In genomic region chr12:79514730-79515525, GRCh38 we compare ENCODE assay signal across 22 cellular contexts.
DNase-seq lines count a peak whose midpoint lies in the region; TF ChIP-seq lines count a peak whose summit lies in the region.
"Had no signal": no experiment of that assay in that cellular context is flagged by ENCODE, and none has a peak within 500 bp of the region (broad histone marks: within the 10 kb centered on the region; RNA-seq: fewer than 3 reads in every experiment).

No MANE protein-coding gene starts in this region.

- H3K79me1 ChIP-seq in H9 (ENCODE audit: insufficient read depth, low read depth, low read length, poor library complexity, severe bottlenecking): no peaks in the 10 kb centered on the region

- no peak overlapping the region for H3K18ac ChIP-seq in H9 (ENCODE audit: insufficient read length, low read depth, low read length)

- H4K5ac ChIP-seq in H9 (ENCODE audit: insufficient read length, low read depth, low read length): no peak overlapping the region

- no peak overlapping the region for H2AK5ac ChIP-seq in H9 (ENCODE audit: insufficient read length, low read length)

- H3K27ac ChIP-seq in H9 (ENCODE audit: insufficient read length, low read depth, low read length) (no peak overlapping the region), substantia nigra (ENCODE audit: low read depth, low read length, poor library complexity, severe bottlenecking) (no peak overlapping the region)
- H3K27ac ChIP-seq: breast epithelium, dorsolateral prefrontal cortex, esophagus muscularis mucosa, heart left ventricle, left ventricle myocardium inferior, tibial artery had no signal

- no peak overlapping the region for H2AFZ ChIP-seq in H9 (ENCODE audit: low read length)

- no peak overlapping the region for H4K8ac ChIP-seq in H9 (replicated peaks; ENCODE audit: insufficient read length, low read depth, low read length)

- no peaks in the 10 kb centered on the region for H4K20me1 ChIP-seq in H9 (ENCODE audit: control insufficient read depth, insufficient read depth, insufficient read length)

- WGBS in H9 (ENCODE audit: extremely low coverage, insufficient read length, low lambda C conversion rate): no CpG with 5 or more reads among the region's 1 CpG

- no peak overlapping the region for H3K4ac ChIP-seq in H9 (ENCODE audit: low read depth, low read length)

- H3K56ac ChIP-seq in H9 (ENCODE audit: insufficient read length, low read depth, low read length): no peak overlapping the region

- H3K4me1 Mint-ChIP-seq in H9 (peaks cover 15 to 24% of the 10 kb centered on the region in 2 experiments), osteocyte (ENCODE audit: unreplicated experiment) (peaks cover 38% of the 10 kb centered on the region)
- H3K4me1 Mint-ChIP-seq: activated naive CD8-positive, alpha-beta T cell treated with anti-CD3 and anti-CD28 coated beads, Interleukin-2, amount 10 ng/mL, durations not matched to agents 7 days and 5 days; stimulated activated effector memory CD8-positive, alpha-beta T cell treated with anti-CD3 and anti-CD28 coated beads, Interleukin-12 subunit alpha, Interleukin-12 subunit beta, amount 100 ng/mL, for 72 hours had no signal

- no peak overlapping the region for H3K4me3 Mint-ChIP-seq in H9
- H3K4me3 Mint-ChIP-seq in osteocyte (ENCODE audit: unreplicated experiment): no peak overlapping the region
- H3K4me3 Mint-ChIP-seq: activated naive CD8-positive, alpha-beta T cell treated with anti-CD3 and anti-CD28 coated beads, Interleukin-2, amount 10 ng/mL, durations not matched to agents 7 days and 5 days; stimulated activated effector memory CD8-positive, alpha-beta T cell treated with anti-CD3 and anti-CD28 coated beads, Interleukin-12 subunit alpha, Interleukin-12 subunit beta, amount 100 ng/mL, for 72 hours had no signal

- H3K23me2 ChIP-seq in H9 (ENCODE audit: insufficient read length, low read depth, low read length, poor library complexity, severe bottlenecking): no peaks in the 10 kb centered on the region

- no peaks in the 10 kb centered on the region for H3K9me3 ChIP-seq in H9 (ENCODE audit: control insufficient read depth, low read depth, low read length)
- H3K9me3 ChIP-seq: breast epithelium, esophagus muscularis mucosa, tibial artery had no signal

- H3K27me3 Mint-ChIP-seq in H9 (ENCODE audit: low read depth) (no peaks in the 10 kb centered on the region), osteocyte (ENCODE audit: unreplicated experiment) (no peaks in the 10 kb centered on the region)
- H3K27me3 Mint-ChIP-seq: activated naive CD8-positive, alpha-beta T cell treated with anti-CD3 and anti-CD28 coated beads, Interleukin-2, amount 10 ng/mL, durations not matched to agents 7 days and 5 days had no signal

- no peak overlapping the region for H3K9ac ChIP-seq in H9 (ENCODE audit: extremely low read depth, insufficient read length, low read length)

- no peak overlapping the region for H2BK5ac ChIP-seq in H9 (ENCODE audit: insufficient read length, low read length)

- no peak overlapping the region for H4K91ac ChIP-seq in H9 (ENCODE audit: insufficient read length, low read depth, low read length)

- H3K36me3 Mint-ChIP-seq in H9 (ENCODE audit: insufficient read depth in 1 of 3, low read depth in 3 of 3): peaks cover 2 to 17% (median 2%) of the 10 kb centered on the region in 3 experiments; a peak in 4 of 7 replicates
- H3K36me3 Mint-ChIP-seq in osteocyte (ENCODE audit: unreplicated experiment): peaks cover 6% of the 10 kb centered on the region
- H3K36me3 Mint-ChIP-seq: activated naive CD8-positive, alpha-beta T cell treated with anti-CD3 and anti-CD28 coated beads, Interleukin-2, amount 10 ng/mL, durations not matched to agents 7 days and 5 days; stimulated activated effector memory CD8-positive, alpha-beta T cell treated with anti-CD3 and anti-CD28 coated beads, Interleukin-12 subunit alpha, Interleukin-12 subunit beta, amount 100 ng/mL, for 72 hours had no signal

- no peaks in the 10 kb centered on the region for H3K27me3 ChIP-seq in H9 (ENCODE audit: insufficient read depth, low read length)
- H3K27me3 ChIP-seq: breast epithelium, dorsolateral prefrontal cortex, esophagus muscularis mucosa, heart left ventricle, tibial artery had no signal

- H3K14ac ChIP-seq in H9 (ENCODE audit: insufficient read depth, low read length): no peak overlapping the region

- H3K9me3 Mint-ChIP-seq in H9 (peaks cover 3% of the 10 kb centered on the region in 2 experiments; a peak in 2 of 5 replicates), osteocyte (ENCODE audit: unreplicated experiment) (peaks cover 7% of the 10 kb centered on the region)

- no peak overlapping the region for H3K4me3 ChIP-seq in fibroblast of pulmonary artery (replicated peaks; ENCODE audit: low read depth, low read length)
- H3K4me3 ChIP-seq: breast epithelium, dorsolateral prefrontal cortex, esophagus muscularis mucosa, heart left ventricle, left ventricle myocardium inferior, tibial artery had no signal

- H2BK12ac ChIP-seq in H9 (ENCODE audit: insufficient read length, low read depth, low read length): no peak overlapping the region

- no peak for DNase-seq in H9
- DNase-seq in amniotic epithelial cell (ENCODE audit: low read depth): peak; percentile 28
- peak; percentile 54 for DNase-seq in fibroblast of pulmonary artery (ENCODE audit: low read depth)
- DNase-seq in osteocyte (ENCODE audit: extremely low spot score, unreplicated experiment): no peak
- DNase-seq in NCI-H526 (lab: John Stamatoyannopoulos, UW): no peak
- DNase-seq in A172 (ENCODE audit: low spot score): no peak
- DNase-seq in substantia nigra (lab: John Stamatoyannopoulos, UW): no peak
- DNase-seq: activated CD4-positive, alpha-beta T cell treated with anti-CD3 and anti-CD28 coated beads for 1 hour; activated naive CD8-positive, alpha-beta T cell treated with anti-CD3 and anti-CD28 coated beads, Interleukin-2, amount 10 ng/mL, durations not matched to agents 7 days and 5 days; dorsolateral prefrontal cortex; heart left ventricle; left ventricle myocardium inferior; MM.1S; NCI-H1694 treated with DMSO at 0.1 percent for 48 hours; NCI-H2227 treated with DMSO at 0.1 percent for 48 hours; NK-92 treated with Interleukin-12 subunit alpha and Interleukin-12 subunit beta, amount 100 ng/mL, for 24 hours; right cardiac atrium; stimulated activated CD4-positive, alpha-beta T cell treated with anti-CD3 and anti-CD28 coated beads, Interleukin-15, amount 100 ng/mL, for 24 hours; tibial artery had no signal

- no peak overlapping the region for H2BK20ac ChIP-seq in H9 (ENCODE audit: low read depth, low read length, poor library complexity, severe bottlenecking)

- peak overlapping the region; percentile 72 for H3T11ph ChIP-seq in H9 (ENCODE audit: low read length)

- TF ChIP-seq CTCF in H9 (conservative IDR thresholded peaks at IDR 0.05) (no peak), fibroblast of pulmonary artery (IDR thresholded peaks at IDR 0.05; ENCODE audit: low read length, missing control alignments) (no peak), osteocyte (IDR thresholded peaks at IDR 0.05) (no peak)

- no peak overlapping the region for H2BK120ac ChIP-seq in H9 (ENCODE audit: low read depth, low read length, poor library complexity, severe bottlenecking)

- H3K27ac Mint-ChIP-seq in H9: peak overlapping the region in 2 of 3 experiments; percentile 15 to 49; a peak in 3 of 7 replicates
- H3K27ac Mint-ChIP-seq in osteocyte (ENCODE audit: unreplicated experiment): peak overlapping the region; percentile 75
- H3K27ac Mint-ChIP-seq: activated naive CD8-positive, alpha-beta T cell treated with anti-CD3 and anti-CD28 coated beads, Interleukin-2, amount 10 ng/mL, durations not matched to agents 7 days and 5 days; stimulated activated effector memory CD8-positive, alpha-beta T cell treated with anti-CD3 and anti-CD28 coated beads, Interleukin-12 subunit alpha, Interleukin-12 subunit beta, amount 100 ng/mL, for 72 hours had no signal

- peaks cover 6% of the 10 kb centered on the region for H3K4me1 ChIP-seq in H9 (ENCODE audit: insufficient read depth, low read length)
- H3K4me1 ChIP-seq: breast epithelium, esophagus muscularis mucosa, heart left ventricle, left ventricle myocardium inferior, tibial artery had no signal

- no peak overlapping the region for H2BK15ac ChIP-seq in H9 (ENCODE audit: low read depth, low read length)

- H3K23ac ChIP-seq in H9 (ENCODE audit: insufficient read length, low read depth, low read length): no peak overlapping the region

- no peak overlapping the region for H3K4me2 ChIP-seq in H9 (ENCODE audit: insufficient read depth, insufficient read length, low read length)

- H3K79me2 ChIP-seq in H9 (ENCODE audit: insufficient read depth, low read length): no peaks in the 10 kb centered on the region

Comparison
In these comparisons a context has a peak if more than half of its experiments do, and no peak if none do; other contexts are left out.
1. DNase-seq: peak in amniotic epithelial cell (single experiment) and fibroblast of pulmonary artery (single experiment); none in H9 (single experiment), osteocyte (single experiment), NCI-H526 (0 of 2), A172 (single experiment) and substantia nigra (0 of 49).